26 cellular contexts compared by ENCODE assay signal in the genomic region with DNA sequence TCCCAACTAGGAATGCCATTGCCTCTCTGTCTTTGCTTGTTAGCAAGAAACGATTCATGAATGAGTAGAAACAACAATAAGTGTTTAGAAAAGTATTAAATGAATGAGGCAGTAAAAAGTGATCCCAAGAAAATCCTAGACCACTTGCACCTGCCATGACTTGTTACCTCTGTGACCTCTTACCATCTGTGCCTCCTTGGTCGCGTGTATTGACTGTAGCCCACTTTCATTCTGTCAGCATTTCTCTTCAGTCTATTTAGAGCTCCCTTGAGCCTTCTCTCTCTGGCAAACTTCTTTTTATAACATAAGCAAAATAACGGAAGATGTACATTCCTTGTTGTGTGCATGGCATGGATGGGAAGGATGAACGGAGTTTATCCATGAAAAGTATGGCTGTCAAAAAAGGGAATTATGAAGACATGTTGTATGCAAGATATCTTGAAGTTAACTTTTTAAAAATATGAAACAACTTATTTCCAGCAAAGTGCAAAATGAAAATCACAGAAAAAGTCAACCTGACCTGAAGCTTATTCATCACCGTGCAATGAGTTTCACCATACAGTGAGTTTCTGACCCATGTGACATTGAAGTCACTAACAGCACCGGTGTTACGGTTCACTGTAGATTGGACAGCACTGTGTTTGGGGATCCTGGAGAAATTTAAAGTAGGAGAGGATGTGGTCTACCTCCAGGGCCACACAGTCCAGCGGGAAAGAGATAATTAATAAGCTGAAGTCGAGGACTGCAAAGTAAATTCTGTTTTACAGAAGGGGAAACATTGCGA. TPM values are rescaled to one million over a fixed set of nuclear protein-coding genes. Genes with fewer than 3 reads are reported as not detected.
"Had no signal": no experiment of that assay in that cellular context is flagged by ENCODE, and none has a peak within 500 bp of the region (broad histone marks: within the 10 kb centered on the region; RNA-seq: fewer than 3 reads in every experiment).

No MANE protein-coding gene starts in this region.

- H3K4me3 Mint-ChIP-seq: immature natural killer cell; naive thymus-derived CD8-positive, alpha-beta T cell; nephron; stimulated activated effector memory CD8-positive, alpha-beta T cell treated with anti-CD3 and anti-CD28 coated beads, Interleukin-12 subunit alpha, Interleukin-12 subunit beta, amount 100 ng/mL, for 72 hours; stimulated activated naive CD8-positive, alpha-beta T cell treated with anti-CD3 and anti-CD28 coated beads, Interleukin-15, Interleukin-2, amounts not matched to agents 100 ng/mL and 50 ng/mL, for 24 hours had no signal

- H3K4me2 ChIP-seq: neural progenitor cell had no signal

- H3K9me3 ChIP-seq: left lung, lower lobe of right lung, neutrophil, psoas muscle, suprapubic skin, thoracic aorta, tibial artery, upper lobe of right lung had no signal

- H3K36me3 ChIP-seq: left lung, lower lobe of right lung, neural progenitor cell, neutrophil, suprapubic skin, thoracic aorta, tibial artery, upper lobe of right lung had no signal

- H3K9me3 Mint-ChIP-seq: nephron; stimulated activated naive CD8-positive, alpha-beta T cell treated with anti-CD3 and anti-CD28 coated beads, Interleukin-15, Interleukin-2, amounts not matched to agents 100 ng/mL and 50 ng/mL, for 24 hours had no signal

- H3K27me3 Mint-ChIP-seq: stimulated activated naive CD8-positive, alpha-beta T cell treated with anti-CD3 and anti-CD28 coated beads, Interleukin-15, Interleukin-2, amounts not matched to agents 100 ng/mL and 50 ng/mL, for 24 hours had no signal

- H2AFZ ChIP-seq: neural progenitor cell, parathyroid adenoma had no signal

- H3K9ac ChIP-seq: neural progenitor cell, parathyroid adenoma had no signal

- DNase-seq: hypothalamus; immature natural killer cell; kidney; left colon; left lung; lower lobe of right lung; mammary epithelial cell; mesenchymal stem cell; naive thymus-derived CD8-positive, alpha-beta T cell; occipital lobe; psoas muscle; stimulated activated CD4-positive, alpha-beta T cell treated with anti-CD3 and anti-CD28 coated beads, Interleukin-4, amount 100 ng/mL, for 24 hours; stimulated activated naive CD4-positive, alpha-beta T cell; tibial artery; trophoblast cell; upper lobe of right lung had no signal

- H3K27me3 ChIP-seq: left lung, neural progenitor cell, neutrophil, suprapubic skin, tibial artery, upper lobe of right lung had no signal

- H3K27ac ChIP-seq: left lung, lower lobe of right lung, neural progenitor cell, neutrophil, parathyroid adenoma, psoas muscle, skin epidermis, suprapubic skin, tibial artery, upper lobe of right lung had no signal

- H3K4me1 ChIP-seq: left lung, lower lobe of right lung, neural progenitor cell, parathyroid adenoma, psoas muscle, suprapubic skin, upper lobe of right lung had no signal

- H3K4me1 Mint-ChIP-seq: immature natural killer cell; naive thymus-derived CD8-positive, alpha-beta T cell; neural progenitor cell; stimulated activated effector memory CD8-positive, alpha-beta T cell treated with anti-CD3 and anti-CD28 coated beads, Interleukin-12 subunit alpha, Interleukin-12 subunit beta, amount 100 ng/mL, for 72 hours had no signal

- H3K79me2 ChIP-seq: parathyroid adenoma had no signal

- H3K4me3 ChIP-seq: left lung, lower lobe of right lung, neural progenitor cell, psoas muscle, skin epidermis, suprapubic skin, thoracic aorta, tibial artery, upper lobe of right lung had no signal

- H3K27ac Mint-ChIP-seq: immature natural killer cell; nephron; neural progenitor cell; stimulated activated effector memory CD8-positive, alpha-beta T cell treated with anti-CD3 and anti-CD28 coated beads, Interleukin-12 subunit alpha, Interleukin-12 subunit beta, amount 100 ng/mL, for 72 hours; stimulated activated naive CD8-positive, alpha-beta T cell treated with anti-CD3 and anti-CD28 coated beads, Interleukin-15, Interleukin-2, amounts not matched to agents 100 ng/mL and 50 ng/mL, for 24 hours had no signal

- H3K36me3 Mint-ChIP-seq: immature natural killer cell; naive thymus-derived CD8-positive, alpha-beta T cell; neural progenitor cell; stimulated activated effector memory CD8-positive, alpha-beta T cell treated with anti-CD3 and anti-CD28 coated beads, Interleukin-12 subunit alpha, Interleukin-12 subunit beta, amount 100 ng/mL, for 72 hours had no signal

RNA-seq across cellular contexts. Expression of gene KCNK1, which starts 47.7 kb away (rescaled TPM):
- total RNA-seq: naive thymus-derived CD8-positive, alpha-beta T cell; osteocyte had no signal
